8 cellular contexts compared by ENCODE assay signal in genomic region chr1:21534674-21535378, GRCh38. TPM values are rescaled to one million over a fixed set of nuclear protein-coding genes. Genes with fewer than 3 reads are reported as not detected.
A peak's percentile ranks its signal among the peaks of the same experiment; 100 is the strongest.
DNase-seq lines count a peak whose midpoint lies in the region; ATAC-seq, FAIRE-seq and TF ChIP-seq lines count a peak whose summit lies in the region.

No MANE protein-coding gene starts in this region.

- no peak overlapping the region for H3K4me3 Mint-ChIP-seq in activated naive CD8-positive, alpha-beta T cell treated with anti-CD3 and anti-CD28 coated beads, Interleukin-2, amount 10 ng/mL, durations not matched to agents 7 days and 5 days

- H3K27ac Mint-ChIP-seq in activated naive CD8-positive, alpha-beta T cell treated with anti-CD3 and anti-CD28 coated beads, Interleukin-2, amount 10 ng/mL, durations not matched to agents 7 days and 5 days = no peak overlapping the region

- no peak for TF ChIP-seq POLR2A in gastrocnemius medialis (IDR thresholded peaks at IDR 0.05)

- no peaks in the 10 kb centered on the region for H3K9me3 Mint-ChIP-seq in activated naive CD8-positive, alpha-beta T cell treated with anti-CD3 and anti-CD28 coated beads, Interleukin-2, amount 10 ng/mL, durations not matched to agents 7 days and 5 days

- in situ Hi-C loops in ACHN (cut with HindIII; ENCODE audit: low pct_ligation_motif_present, low pct_unique_long_range_greater_than_20kb, low sequenced_read_pairs) = no loop called here
- in situ Hi-C loops in gastrocnemius medialis (cut with MboI; ENCODE audit: low sequenced_read_pairs in 4 of 4) = no loop called here

- no peak overlapping the region for H3K27ac ChIP-seq in kidney (ENCODE audit: low read depth in 2 of 2, low read length in 2 of 2)
- no peak overlapping the region for H3K27ac ChIP-seq in gastrocnemius medialis

- CTCF ChIA-PET in GM10248 (lab: Yijun Ruan, JAX) = interaction anchor here (0.8 to 2.0 kb wide), 12 partner anchors 8 to 481 kb away, joined by 3 to 23 read pairs (median 3); partner anchors contain the start of gene ALPL

- H3K36me3 Mint-ChIP-seq in activated naive CD8-positive, alpha-beta T cell treated with anti-CD3 and anti-CD28 coated beads, Interleukin-2, amount 10 ng/mL, durations not matched to agents 7 days and 5 days = no peaks in the 10 kb centered on the region

- peak; percentile 63 for TF ChIP-seq CTCF in GM10248 (IDR thresholded peaks at IDR 0.05; ENCODE audit: control extremely low read depth, extremely low read depth, low read depth, missing control alignments)
- TF ChIP-seq CTCF in kidney (IDR thresholded peaks at IDR 0.05; ENCODE audit: borderline replicate concordance, extremely low read depth, insufficient read depth) = peak; percentile 56
- no peak for TF ChIP-seq CTCF in gastrocnemius medialis (IDR thresholded peaks at IDR 0.05 in 4 of 5, conservative IDR thresholded peaks at IDR 0.05 in 1 of 5)

- H3K9me3 ChIP-seq in kidney (ENCODE audit: control insufficient read depth in 1 of 2, low read length in 2 of 2) (no peaks in the 10 kb centered on the region), gastrocnemius medialis (no peaks in the 10 kb centered on the region)

- H3K36me3 ChIP-seq in kidney (ENCODE audit: control insufficient read depth in 1 of 2, insufficient read depth in 2 of 2, low read length in 2 of 2) (no peaks in the 10 kb centered on the region), gastrocnemius medialis (no peaks in the 10 kb centered on the region)

- peak; percentile 3 for FAIRE-seq in kidney (lab: Jason Lieb, UNC)

- DNase-seq in ACHN (peak; percentile 59), GM10248 (ENCODE audit: extremely low spot score) (peak; percentile 72), NCI-H2107 treated with DMSO at 0.1 percent for 48 hours (lab: John Stamatoyannopoulos, UW; ENCODE audit: unreplicated experiment) (peak; percentile 80), kidney (peak; percentile 18), gastrocnemius medialis (no peak), GDM1 (lab: John Stamatoyannopoulos, UW) (no peak)
- DNase-seq in activated naive CD8-positive, alpha-beta T cell treated with anti-CD3 and anti-CD28 coated beads, Interleukin-2, amount 10 ng/mL, durations not matched to agents 7 days and 5 days = no peak
- DNase-seq in activated T-cell treated with anti-CD3 and anti-CD28 coated beads, Interleukin-2, amount 50 U/mL, for 48 hours = no peak

- peaks cover 0 to 4% (median 4%) of the 10 kb centered on the region in 3 donors for H3K27me3 ChIP-seq in gastrocnemius medialis

- POLR2A ChIA-PET in GM10248 (lab: Yijun Ruan, JAX) = no interaction called here
- POLR2A ChIA-PET in activated naive CD8-positive, alpha-beta T cell treated with anti-CD3 and anti-CD28 coated beads, Interleukin-2, amount 10 ng/mL, durations not matched to agents 7 days and 5 days (lab: Charles Lee) = interaction anchor here (0.7 kb wide), 1 partner anchor 24 kb away, joined by 3 read pairs; no protein-coding TSS in a partner anchor

- H3K4me1 ChIP-seq in kidney (ENCODE audit: control insufficient read depth in 1 of 2, insufficient read depth in 1 of 2, low read depth in 1 of 2, low read length in 2 of 2) = peaks cover 21 to 24% of the 10 kb centered on the region in 2 donors
- no peaks in the 10 kb centered on the region for H3K4me1 ChIP-seq in gastrocnemius medialis

- ATAC-seq in activated naive CD8-positive, alpha-beta T cell treated with anti-CD3 and anti-CD28 coated beads, Interleukin-2, amount 10 ng/mL, durations not matched to agents 7 days and 5 days (ENCODE audit: low read depth) = peak; percentile 58
- no peak for ATAC-seq in gastrocnemius medialis

- intact Hi-C loops in kidney (cut with DNase I) = no loop called here
- intact Hi-C loops in gastrocnemius medialis (cut with DNase I; ENCODE audit: low total_unique reads) = no loop called here

- peaks cover 38% of the 10 kb centered on the region for H3K27me3 Mint-ChIP-seq in activated naive CD8-positive, alpha-beta T cell treated with anti-CD3 and anti-CD28 coated beads, Interleukin-2, amount 10 ng/mL, durations not matched to agents 7 days and 5 days

- H3K4me3 ChIP-seq in kidney (ENCODE audit: low read length in 2 of 2) (no peak overlapping the region), gastrocnemius medialis (no peak overlapping the region)

- H3K4me1 Mint-ChIP-seq in activated naive CD8-positive, alpha-beta T cell treated with anti-CD3 and anti-CD28 coated beads, Interleukin-2, amount 10 ng/mL, durations not matched to agents 7 days and 5 days = no peaks in the 10 kb centered on the region

- no peak overlapping the region for H3K9ac ChIP-seq in kidney (ENCODE audit: low read length in 2 of 2)

RNA-seq across cellular contexts. Expression of gene ALPL, which starts 25.6 kb away (rescaled TPM):
- total RNA-seq in activated naive CD8-positive, alpha-beta T cell treated with anti-CD3 and anti-CD28 coated beads, Interleukin-2, amount 10 ng/mL, durations not matched to agents 7 days and 5 days = not detected
- 8.4 TPM for total RNA-seq in kidney
- polyA plus RNA-seq in kidney (ENCODE audit: insufficient read depth, low read depth, low replicate concordance) = 133 TPM
- 1 to 10 TPM in 3 of 4 donors, under 1 TPM in 1; 0.90 to 3.6 (median 2.2) TPM for total RNA-seq in gastrocnemius medialis

Comparison
In these comparisons a context has a peak if more than half of its experiments do, and no peak if none do; other contexts are left out.
1. DNase-seq: peak in ACHN (single experiment), GM10248 (single experiment), NCI-H2107 treated with DMSO at 0.1 percent for 48 hours (single experiment) and kidney (single experiment); none in activated naive CD8-positive, alpha-beta T cell treated with anti-CD3 and anti-CD28 coated beads, Interleukin-2, amount 10 ng/mL, durations not matched to agents 7 days and 5 days (single experiment), gastrocnemius medialis (0 of 2), activated T-cell treated with anti-CD3 and anti-CD28 coated beads, Interleukin-2, amount 50 U/mL, for 48 hours (0 of 2) and GDM1 (single experiment).
2. CTCF ChIP-seq: peak in GM10248 (single experiment) and kidney (single experiment); none in gastrocnemius medialis (0 of 5).